In genomic region chr3:97575742-97576141, GRCh38 we compare ENCODE assay signal across 20 cellular contexts.
"Had no signal": no experiment of that assay in that cellular context is flagged by ENCODE, and none has a peak within 500 bp of the region (broad histone marks: within the 10 kb centered on the region; RNA-seq: fewer than 3 reads in every experiment).

No MANE protein-coding gene starts in this region.

- ATAC-seq: T-cell had no signal

- H3K4me1 ChIP-seq: Peyer's patch had no signal

- H3K9me3 Mint-ChIP-seq: T-cell; T-helper 1 cell treated with Interleukin-12 subunit alpha and Interleukin-12 subunit beta and Interleukin-4 antibody, amounts not matched to agents 30 μg/mL and 1 μg/mL, for 36 hours had no signal

- H3K36me3 Mint-ChIP-seq: T-cell had no signal

- H3K4me3 ChIP-seq: PC-9, Peyer's patch had no signal

- H2AFZ ChIP-seq: PC-9 had no signal

- H3K27me3 ChIP-seq: Peyer's patch had no signal

- DNase-seq: KBM-7, MV-4-11, NCI-H1048, NCI-H1105, NCI-H1417, NCI-H1436 treated with DMSO at 0.1 percent for 48 hours, NCI-H1694, NCI-H187 treated with DMSO at 0.1 percent for 48 hours, NCI-H2029 treated with DMSO at 0.1 percent for 48 hours, NCI-H2171 treated with DMSO at 0.1 percent for 48 hours, NCI-H524, NCI-H526 treated with DMSO at 0.1 percent for 48 hours, NCI-H748 treated with DMSO at 0.1 percent for 48 hours, PC-9, Peyer's patch, Right ventricle myocardium superior, SK-N-SH, SW 1271, T-cell had no signal

- H3K4me3 Mint-ChIP-seq: T-cell; T-helper 1 cell treated with Interleukin-12 subunit alpha and Interleukin-12 subunit beta and Interleukin-4 antibody, amounts not matched to agents 30 μg/mL and 1 μg/mL, for 36 hours had no signal

- H3K9ac ChIP-seq: SK-N-SH had no signal

- H3K27ac ChIP-seq: PC-9, Peyer's patch had no signal

- H3K9me3 ChIP-seq: Peyer's patch, SK-N-SH had no signal

- H3K36me3 ChIP-seq: Peyer's patch had no signal

- H3K27me3 Mint-ChIP-seq: T-cell had no signal

- H3K27ac Mint-ChIP-seq: T-cell; T-helper 1 cell treated with Interleukin-12 subunit alpha and Interleukin-12 subunit beta and Interleukin-4 antibody, amounts not matched to agents 30 μg/mL and 1 μg/mL, for 36 hours had no signal

- H3K4me2 ChIP-seq: PC-9, SK-N-SH had no signal

- H3K4me1 Mint-ChIP-seq: T-cell had no signal
